ENCODE assay signal across 9 cellular contexts in the genomic region with DNA sequence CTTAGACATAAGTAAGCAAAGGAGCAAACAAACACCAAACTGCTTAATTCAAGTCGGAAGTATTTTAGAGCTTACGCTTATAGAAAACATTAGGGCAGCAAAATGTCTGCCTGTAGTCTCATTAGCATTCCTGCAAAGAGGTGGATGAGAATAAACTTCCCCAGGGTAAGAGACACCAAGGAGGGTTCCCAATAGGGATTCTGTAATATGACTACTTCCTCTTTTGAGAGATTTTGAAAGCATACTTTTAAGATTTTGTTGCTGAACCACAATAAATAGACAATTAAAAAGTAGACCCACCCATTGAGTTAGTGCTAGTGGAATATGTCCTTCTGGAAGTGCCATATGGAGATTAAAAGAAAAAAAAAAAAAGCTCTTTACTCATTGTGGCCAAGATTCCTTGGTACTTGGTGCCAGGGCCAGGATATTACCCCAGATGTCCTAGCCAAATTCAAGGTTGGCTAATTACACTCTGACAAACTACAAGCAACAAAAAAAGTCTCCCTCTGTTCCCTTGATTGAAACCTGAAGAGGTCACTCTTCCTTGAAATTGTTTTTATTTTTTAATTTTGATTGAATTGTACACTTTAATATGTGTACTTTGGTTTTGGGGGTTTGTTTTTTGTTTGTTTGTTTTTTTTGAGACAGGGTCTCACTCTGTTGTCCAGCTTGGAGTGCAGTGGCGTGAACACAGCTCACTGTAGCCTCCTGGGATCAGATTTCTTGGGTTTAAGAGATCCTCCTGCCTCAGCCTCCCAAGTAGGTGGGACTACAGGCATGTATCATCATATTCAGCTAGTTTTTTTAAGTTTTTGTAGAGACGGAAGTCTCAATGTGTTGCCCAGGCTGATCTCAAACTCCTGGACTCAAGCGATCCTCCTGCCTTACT. TPM values are rescaled to one million over a fixed set of nuclear protein-coding genes. Genes with fewer than 3 reads are reported as not detected.
DNase-seq lines count a peak whose midpoint lies in the region; ATAC-seq, FAIRE-seq and TF ChIP-seq lines count a peak whose summit lies in the region.
"Had no signal": no experiment of that assay in that cellular context is flagged by ENCODE, and none has a peak within 500 bp of the region (broad histone marks: within the 10 kb centered on the region; RNA-seq: fewer than 3 reads in every experiment).

No MANE protein-coding gene starts in this region.

- no peak overlapping the region for H3K9ac ChIP-seq in BLaER1

- peaks cover 29% of the 10 kb centered on the region for H3K36me3 ChIP-seq in BLaER1
- H3K36me3 ChIP-seq in muscle layer of duodenum (ENCODE audit: control insufficient read depth in 1 of 2, insufficient read depth in 2 of 2, low read length in 2 of 2) = no peaks in the 10 kb centered on the region

- no peak for TF ChIP-seq CTCF in HFFc6 (IDR thresholded peaks at IDR 0.05)

- H3K4me2 ChIP-seq in BLaER1 = peak overlapping the region; percentile 55

- no peak overlapping the region; the same call in 1 of the 2 replicates for H3K27ac ChIP-seq in BLaER1
- H3K27ac ChIP-seq in muscle layer of duodenum (ENCODE audit: low read length) = peak overlapping the region; percentile 61

- peak overlapping the region; percentile 49 for H3K27ac Mint-ChIP-seq in HFFc6
- H3K27ac Mint-ChIP-seq in activated naive CD8-positive, alpha-beta T cell = peak overlapping the region; percentile 93

- H3K36me3 Mint-ChIP-seq in HFFc6 (ENCODE audit: low read depth) = no peaks in the 10 kb centered on the region; the same call in 1 of the 2 replicates
- peaks cover 6% of the 10 kb centered on the region for H3K36me3 Mint-ChIP-seq in activated naive CD8-positive, alpha-beta T cell

- peaks cover 23% of the 10 kb centered on the region for H3K4me1 Mint-ChIP-seq in HFFc6 (ENCODE audit: low read depth)
- H3K4me1 Mint-ChIP-seq in activated naive CD8-positive, alpha-beta T cell (ENCODE audit: low read depth) = peaks cover 34% of the 10 kb centered on the region

- H3K4me1 ChIP-seq in BLaER1 (peaks cover 21% of the 10 kb centered on the region), muscle layer of duodenum (ENCODE audit: control insufficient read depth in 1 of 2, insufficient read depth in 2 of 2, low read length in 2 of 2) (peaks cover 9 to 22% of the 10 kb centered on the region in 2 donors)

- H3K4me3 ChIP-seq in BLaER1 (no peak overlapping the region), muscle layer of duodenum (ENCODE audit: low read depth in 1 of 2, low read length in 2 of 2) (peak overlapping the region in 1 of 2 donors; percentile 7)

- no peaks in the 10 kb centered on the region for H3K27me3 ChIP-seq in BLaER1
- no peaks in the 10 kb centered on the region for H3K27me3 ChIP-seq in muscle layer of duodenum (ENCODE audit: low read depth, low read length)

- peaks cover 19% of the 10 kb centered on the region; the same call in 1 of the 2 replicates for H4K20me1 ChIP-seq in BLaER1

- no peak overlapping the region for H3K4me3 Mint-ChIP-seq in HFFc6
- H3K4me3 Mint-ChIP-seq in activated naive CD8-positive, alpha-beta T cell = no peak overlapping the region

- no peaks in the 10 kb centered on the region; the same call in 1 of the 2 replicates for H3K27me3 Mint-ChIP-seq in HFFc6 (ENCODE audit: insufficient read depth)
- no peaks in the 10 kb centered on the region for H3K27me3 Mint-ChIP-seq in activated naive CD8-positive, alpha-beta T cell

- ATAC-seq in HG03095 (IDR thresholded peaks at IDR 0.05; ENCODE audit: unreplicated experiment) (no peak), GM19351 (IDR thresholded peaks at IDR 0.05; ENCODE audit: unreplicated experiment) (no peak)

- no peak for FAIRE-seq in RCC 7860 (lab: Jason Lieb, UNC)
- FAIRE-seq: frontal cortex had no signal

- H3K9me3 Mint-ChIP-seq in HFFc6 = no peaks in the 10 kb centered on the region
- no peaks in the 10 kb centered on the region for H3K9me3 Mint-ChIP-seq in activated naive CD8-positive, alpha-beta T cell (ENCODE audit: low read depth)

- DNase-seq in HFFc6 = no peak
- no peak for DNase-seq in epidermal melanocyte (ENCODE audit: insufficient read length, low spot score)
- DNase-seq in RCC 7860 (ENCODE audit: low spot score) = no peak

- peaks cover 10% of the 10 kb centered on the region; the same call in 1 of the 2 replicates for H3K9me3 ChIP-seq in BLaER1
- no peaks in the 10 kb centered on the region for H3K9me3 ChIP-seq in muscle layer of duodenum (ENCODE audit: control insufficient read depth in 1 of 2, low read length in 2 of 2)

RNA-seq across cellular contexts. Expression of a gene that starts 8.7 kb away (rescaled TPM):
- total RNA-seq in HFFc6 (2021; fragmentation: NEBNext Ultra II Directional; extraction: Animal tissue kit (Norgen Biotek cat#: 25700)) = 10 to 100 TPM; 62.5 to 71.9 (median 69.1) TPM
